ENCODE assay signal across 10 cellular contexts in genomic region chr14:32932921-32933622, GRCh38. TPM values are rescaled to one million over a fixed set of nuclear protein-coding genes. Genes with fewer than 3 reads are reported as not detected.
A peak's percentile ranks its signal among the peaks of the same experiment; 100 is the strongest.
DNase-seq lines count a peak whose midpoint lies in the region; ATAC-seq, FAIRE-seq and TF ChIP-seq lines count a peak whose summit lies in the region.
"Had no signal": no experiment of that assay in that cellular context is flagged by ENCODE, and none has a peak within 500 bp of the region (broad histone marks: within the 10 kb centered on the region; RNA-seq: fewer than 3 reads in every experiment).

No MANE protein-coding gene starts in this region.

- H3K4me3 Mint-ChIP-seq in activated T-helper 17 cell treated with anti-CD3 and anti-CD28 coated beads, Interleukin-2, amount 50 U/mL, for 72 hours: peak overlapping the region; percentile 53
- H3K4me3 Mint-ChIP-seq in naive thymus-derived CD8-positive, alpha-beta T cell: peak overlapping the region in 1 of 10 donors; percentile 38

- H3K9me3 Mint-ChIP-seq in activated T-helper 17 cell treated with anti-CD3 and anti-CD28 coated beads, Interleukin-2, amount 50 U/mL, for 72 hours: no peaks in the 10 kb centered on the region
- H3K9me3 Mint-ChIP-seq in naive thymus-derived CD8-positive, alpha-beta T cell: peaks cover 0 to 9% (median 0%) of the 10 kb centered on the region in 9 donors

- TF ChIP-seq CTCF in AG10803 (conservative IDR thresholded peaks at IDR 0.05; ENCODE audit: low read length) (no peak), pancreas (IDR thresholded peaks at IDR 0.05) (no peak)

- H3K9me3 ChIP-seq in right cardiac atrium (ENCODE audit: control insufficient read depth, low read length) (no peaks in the 10 kb centered on the region), pancreas (no peaks in the 10 kb centered on the region)

- intact Hi-C loops in right cardiac atrium (cut with DNase I) (loop anchor here in 1 of 4 donors (10.0 kb wide), 1 partner anchor 862 kb away; no protein-coding TSS in a partner anchor), pancreas (cut with DNase I) (no loop called here)

- H3K4me1 ChIP-seq in right cardiac atrium (ENCODE audit: control insufficient read depth, insufficient read depth, low read length) (no peaks in the 10 kb centered on the region), pancreas (peaks cover 7 to 10% (median 7%) of the 10 kb centered on the region in 3 donors)

- H3K27ac Mint-ChIP-seq in activated T-helper 17 cell treated with anti-CD3 and anti-CD28 coated beads, Interleukin-2, amount 50 U/mL, for 72 hours: no peak overlapping the region
- H3K27ac Mint-ChIP-seq in naive thymus-derived CD8-positive, alpha-beta T cell: no peak overlapping the region

- no peak for ATAC-seq in activated T-helper 17 cell treated with anti-CD3 and anti-CD28 coated beads, Interleukin-2, amount 50 U/mL, for 72 hours (replicated peaks)
- peak; percentile 60 to 61 for ATAC-seq in right cardiac atrium
- ATAC-seq in pancreas: peak; percentile 42 to 69 (median 66)
- ATAC-seq in naive thymus-derived CD8-positive, alpha-beta T cell: no peak

- no peaks in the 10 kb centered on the region for H3K36me3 ChIP-seq in pancreas

- H3K27ac ChIP-seq in right cardiac atrium (ENCODE audit: low read length) (no peak overlapping the region), pancreas (no peak overlapping the region)
- H3K27ac ChIP-seq: C4-2B had no signal

- peaks cover 57% of the 10 kb centered on the region for H3K27me3 Mint-ChIP-seq in activated T-helper 17 cell treated with anti-CD3 and anti-CD28 coated beads, Interleukin-2, amount 50 U/mL, for 72 hours
- H3K27me3 Mint-ChIP-seq in naive thymus-derived CD8-positive, alpha-beta T cell: peaks cover 37 to 75% (median 50%) of the 10 kb centered on the region in 5 donors

- DNase-seq in AG10803 (ENCODE audit: low read depth) (no peak), right cardiac atrium (peak; percentile 19 to 62 (median 56)), pancreas (peak in 4 of 6 donors; percentile 14 to 75 (median 52)), NCI-H1417 (lab: John Stamatoyannopoulos, UW) (no peak), AML-193 (lab: John Stamatoyannopoulos, UW) (no peak), glomerular visceral epithelial cell (ENCODE audit: extremely low spot score) (no peak)
- no peak for DNase-seq in naive thymus-derived CD8-positive, alpha-beta T cell
- DNase-seq: NCI-H2029 treated with DMSO at 0.1 percent for 48 hours had no signal

- FAIRE-seq in pancreas (lab: Jason Lieb, UNC): no peak

- WGBS in right cardiac atrium: under 1% methylated on average over 57 of the region's 57 CpGs
- WGBS in pancreas, 2 donors: 2 to 3% methylated on average over 54 to 57 of the region's 57 CpGs

- POLR2A ChIA-PET in naive thymus-derived CD8-positive, alpha-beta T cell (lab: Charles Lee): no interaction called here

- no peaks in the 10 kb centered on the region for H3K27me3 ChIP-seq in right cardiac atrium (ENCODE audit: control insufficient read depth, insufficient read depth)
- peaks cover 0 to 29% (median 3%) of the 10 kb centered on the region in 4 donors for H3K27me3 ChIP-seq in pancreas

- H3K36me3 Mint-ChIP-seq in activated T-helper 17 cell treated with anti-CD3 and anti-CD28 coated beads, Interleukin-2, amount 50 U/mL, for 72 hours (ENCODE audit: low read depth): peaks cover 4% of the 10 kb centered on the region
- peaks cover 0 to 18% (median 2%) of the 10 kb centered on the region in 3 donors for H3K36me3 Mint-ChIP-seq in naive thymus-derived CD8-positive, alpha-beta T cell

- H3K4me3 ChIP-seq in AG10803 (ENCODE audit: low read length): peak overlapping the region; percentile 17
- H3K4me3 ChIP-seq in right cardiac atrium (ENCODE audit: low read length): peak overlapping the region; percentile 71
- peak overlapping the region in 3 of 4 donors; percentile 8 to 46 (median 26) for H3K4me3 ChIP-seq in pancreas

- peaks cover 3% of the 10 kb centered on the region for H3K4me1 Mint-ChIP-seq in activated T-helper 17 cell treated with anti-CD3 and anti-CD28 coated beads, Interleukin-2, amount 50 U/mL, for 72 hours
- H3K4me1 Mint-ChIP-seq in naive thymus-derived CD8-positive, alpha-beta T cell: peaks cover 4 to 17% (median 12%) of the 10 kb centered on the region in 4 donors

RNA-seq across cellular contexts. Expression of gene NPAS3, which starts 5.6 kb away (rescaled TPM):
- not detected for total RNA-seq in activated T-helper 17 cell treated with anti-CD3 and anti-CD28 coated beads, Interleukin-2, amount 50 U/mL, for 72 hours
- total RNA-seq in right cardiac atrium (1 to 10 TPM; 2.8 to 5.7 (median 4.4) TPM), pancreas (1 to 10 TPM; 1.3 to 2.8 (median 1.5) TPM)
- polyA plus RNA-seq in right cardiac atrium (0.48 TPM), pancreas (under 1 TPM; 0.23 to 0.70 TPM)
- not detected for total RNA-seq in naive thymus-derived CD8-positive, alpha-beta T cell
- polyA plus RNA-seq in naive thymus-derived CD8-positive, alpha-beta T cell: not detected

Comparison
In these comparisons a context has a peak if more than half of its experiments do, and no peak if none do; other contexts are left out.
1. DNase-seq: peak in right cardiac atrium (3 of 3) and pancreas (4 of 6); none in AG10803 (single experiment), NCI-H1417 (0 of 3), AML-193 (0 of 2), glomerular visceral epithelial cell (single experiment) and naive thymus-derived CD8-positive, alpha-beta T cell (0 of 10).
2. H3K4me3 ChIP-seq: peak in every context shown above with its lines; median percentile 71 in right cardiac atrium; 26 in pancreas; 17 in AG10803.
3. ATAC-seq: peak in right cardiac atrium (2 of 2) and pancreas (4 of 4); none in activated T-helper 17 cell treated with anti-CD3 and anti-CD28 coated beads, Interleukin-2, amount 50 U/mL, for 72 hours (single experiment) and naive thymus-derived CD8-positive, alpha-beta T cell (0 of 2).